1 cellular context compared by ENCODE assay signal in genomic region chr11:25733777-25734176, GRCh38.
TF ChIP-seq lines count a peak whose summit lies in the region.

No MANE protein-coding gene starts in this region.

TF ChIP-seq in SK-N-SH treated with all-trans-retinoic acid at 6 μM for 48 hours, 23 proteins besides CTCF, POLR2A, EP300 and RAD21 (continued from another document):
- TF ChIP-seq TSHZ2 (CRISPR knock-in tag; IDR thresholded peaks at IDR 0.05) = no peak
- no peak for TF ChIP-seq ISL1 (CRISPR knock-in tag; IDR thresholded peaks at IDR 0.05)
- TF ChIP-seq GLIS3 (CRISPR knock-in tag; IDR thresholded peaks at IDR 0.05) = no peak
- TF ChIP-seq CSDC2 (CRISPR knock-in tag; IDR thresholded peaks at IDR 0.05) = no peak
- TF ChIP-seq ZFP3 (CRISPR knock-in tag; IDR thresholded peaks at IDR 0.05) = no peak
- TF ChIP-seq, protein P1, sequence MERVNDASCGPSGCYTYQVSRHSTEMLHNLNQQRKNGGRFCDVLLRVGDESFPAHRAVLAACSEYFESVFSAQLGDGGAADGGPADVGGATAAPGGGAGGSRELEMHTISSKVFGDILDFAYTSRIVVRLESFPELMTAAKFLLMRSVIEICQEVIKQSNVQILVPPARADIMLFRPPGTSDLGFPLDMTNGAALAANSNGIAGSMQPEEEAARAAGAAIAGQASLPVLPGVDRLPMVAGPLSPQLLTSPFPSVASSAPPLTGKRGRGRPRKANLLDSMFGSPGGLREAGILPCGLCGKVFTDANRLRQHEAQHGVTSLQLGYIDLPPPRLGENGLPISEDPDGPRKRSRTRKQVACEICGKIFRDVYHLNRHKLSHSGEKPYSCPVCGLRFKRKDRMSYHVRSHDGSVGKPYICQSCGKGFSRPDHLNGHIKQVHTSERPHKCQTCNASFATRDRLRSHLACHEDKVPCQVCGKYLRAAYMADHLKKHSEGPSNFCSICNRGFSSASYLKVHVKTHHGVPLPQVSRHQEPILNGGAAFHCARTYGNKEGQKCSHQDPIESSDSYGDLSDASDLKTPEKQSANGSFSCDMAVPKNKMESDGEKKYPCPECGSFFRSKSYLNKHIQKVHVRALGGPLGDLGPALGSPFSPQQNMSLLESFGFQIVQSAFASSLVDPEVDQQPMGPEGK (CRISPR knock-in tag; IDR thresholded peaks at IDR 0.05; ENCODE audit: borderline replicate concordance) = no peak
- TF ChIP-seq OSR1 (CRISPR knock-in tag; IDR thresholded peaks at IDR 0.05) = no peak
- no peak for TF ChIP-seq ZFP30 (CRISPR knock-in tag; IDR thresholded peaks at IDR 0.05)
TF ChIP-seq in SK-N-SH treated with all-trans-retinoic acid at 6 μM for 48 hours: peak in this region for 0.
